In genomic region chr20:4082406-4083102, GRCh38 we compare ENCODE assay signal across 8 cellular contexts.
DNase-seq lines count a peak whose midpoint lies in the region; ATAC-seq and TF ChIP-seq lines count a peak whose summit lies in the region.

No MANE protein-coding gene starts in this region.

- H3K9me3 ChIP-seq in GM23248 (ENCODE audit: low read depth) (no peaks in the 10 kb centered on the region), PC-9 (ENCODE audit: insufficient read depth, low read depth) (no peaks in the 10 kb centered on the region; the same call in 1 of the 2 replicates), right cardiac atrium (ENCODE audit: control insufficient read depth, low read length) (no peaks in the 10 kb centered on the region)

- no peaks in the 10 kb centered on the region for H3K27me3 Mint-ChIP-seq in activated T-helper 17 cell treated with anti-CD3 and anti-CD28 coated beads, Interleukin-2, amount 50 U/mL, for 72 hours

- BruUV-seq in PC-9 (replicated peaks; lab: Mats Ljungman, UMichigan), result no TSS peak

- TF ChIP-seq CTCF in PC-9 (conservative IDR thresholded peaks at IDR 0.05), result no peak

- H2AFZ ChIP-seq in GM23248 (peak overlapping the region; percentile 63; the same call in 1 of the 2 replicates), PC-9 (no peak overlapping the region)

- intact Hi-C loops in PC-9 (cut with micrococcal nuclease; ENCODE audit: unreplicated experiment) (no loop called here), right cardiac atrium (cut with DNase I) (loop anchor here in 3 of 4 donors (5.0 to 10.0 kb wide), 4 partner anchors 65 to 408 kb away; partner anchors contain the start of genes RNF24 (in 2 of the 3) and PANK2 (in 1 of the 3))

- H3K9me2 ChIP-seq in GM23248 (ENCODE audit: insufficient read depth), result no peaks in the 10 kb centered on the region
- H3K9me2 ChIP-seq in PC-9 (ENCODE audit: insufficient read depth), result no peaks in the 10 kb centered on the region

- no peaks in the 10 kb centered on the region for H3K36me3 Mint-ChIP-seq in activated T-helper 17 cell treated with anti-CD3 and anti-CD28 coated beads, Interleukin-2, amount 50 U/mL, for 72 hours (ENCODE audit: low read depth)

- H3K9ac ChIP-seq in GM23248, result peak overlapping the region; percentile 54

- peak; percentile 80 for ATAC-seq in activated T-helper 17 cell treated with anti-CD3 and anti-CD28 coated beads, Interleukin-2, amount 50 U/mL, for 72 hours (replicated peaks)
- ATAC-seq in right cardiac atrium, result peak; percentile 70 to 76

- H3K4me2 ChIP-seq in GM23248 (ENCODE audit: unreplicated experiment) (peak overlapping the region; percentile 53), PC-9 (no peak overlapping the region)

- CTCF ChIA-PET in PC-9 (lab: Charles Lee), result no interaction called here

- peak overlapping the region; percentile 77 for H3K27ac Mint-ChIP-seq in activated T-helper 17 cell treated with anti-CD3 and anti-CD28 coated beads, Interleukin-2, amount 50 U/mL, for 72 hours

- H4K20me1 ChIP-seq in GM23248 (ENCODE audit: insufficient read depth) (no peaks in the 10 kb centered on the region), PC-9 (ENCODE audit: insufficient read depth) (no peaks in the 10 kb centered on the region)

- H3K9me3 Mint-ChIP-seq in activated T-helper 17 cell treated with anti-CD3 and anti-CD28 coated beads, Interleukin-2, amount 50 U/mL, for 72 hours, result peaks cover 3% of the 10 kb centered on the region

- H3F3A ChIP-seq in GM23248 (ENCODE audit: insufficient read depth), result peaks cover 22% of the 10 kb centered on the region
- no peaks in the 10 kb centered on the region; the same call in 1 of the 2 replicates for H3F3A ChIP-seq in PC-9 (ENCODE audit: insufficient read depth, low read depth)

- no peaks in the 10 kb centered on the region for H3K36me3 ChIP-seq in GM23248 (ENCODE audit: low read depth)
- no peaks in the 10 kb centered on the region for H3K36me3 ChIP-seq in PC-9 (ENCODE audit: low read depth)

- H3K79me2 ChIP-seq in GM23248 (ENCODE audit: insufficient read depth), result no peaks in the 10 kb centered on the region
- H3K79me2 ChIP-seq in PC-9 (ENCODE audit: low read depth), result no peaks in the 10 kb centered on the region

- peak overlapping the region; percentile 59 for H3K4me3 Mint-ChIP-seq in activated T-helper 17 cell treated with anti-CD3 and anti-CD28 coated beads, Interleukin-2, amount 50 U/mL, for 72 hours

- peaks cover 37% of the 10 kb centered on the region for H3K4me1 Mint-ChIP-seq in activated T-helper 17 cell treated with anti-CD3 and anti-CD28 coated beads, Interleukin-2, amount 50 U/mL, for 72 hours

- no peaks in the 10 kb centered on the region for H3K27me3 ChIP-seq in GM23248 (replicated peaks; ENCODE audit: insufficient read depth)
- H3K27me3 ChIP-seq in PC-9 (ENCODE audit: insufficient read depth, low read depth), result no peaks in the 10 kb centered on the region
- H3K27me3 ChIP-seq in right cardiac atrium (ENCODE audit: control insufficient read depth, insufficient read depth), result no peaks in the 10 kb centered on the region

- POLR2A ChIA-PET in PC-9 (lab: Charles Lee; ENCODE audit: unreplicated experiment), result no interaction called here

- H3K4me3 ChIP-seq in GM23248, result no peak overlapping the region
- H3K4me3 ChIP-seq in PC-9, result no peak overlapping the region
- H3K4me3 ChIP-seq in right cardiac atrium (ENCODE audit: low read length), result no peak overlapping the region

- in situ Hi-C loops in GM23248 (cut with MboI), result no loop called here

- H3K4me1 ChIP-seq in GM23248 (ENCODE audit: insufficient read depth) (peaks cover 19% of the 10 kb centered on the region), PC-9 (replicated peaks; ENCODE audit: insufficient read depth) (peaks cover 11% of the 10 kb centered on the region; the same call in 1 of the 2 replicates), right cardiac atrium (ENCODE audit: control insufficient read depth, insufficient read depth, low read length) (peaks cover 4% of the 10 kb centered on the region)

- WGBS in GM23248 (ENCODE audit: low coverage in 1 of 2, low lambda C conversion rate in 2 of 2, missing lambda C conversion rate in 2 of 2), 2 experiments, result 42 to 46% methylated on average over 5 to 8 of the region's 8 CpGs
- 33% methylated on average over 6 of the region's 8 CpGs for WGBS in right cardiac atrium

- H3K27ac ChIP-seq in GM23248 (peak overlapping the region; percentile 64), PC-9 (peak overlapping the region; percentile 51), right cardiac atrium (ENCODE audit: low read length) (peak overlapping the region; percentile 88)

- DNase-seq in AML-193 (lab: John Stamatoyannopoulos, UW) (peak; percentile 93 to 97), GM23248 (peak; percentile 60), PC-9 (peak; percentile 37 to 44), right cardiac atrium (peak; percentile 63 to 80 (median 75)), dedifferentiated amniotic fluid mesenchymal stem cell (ENCODE audit: extremely low spot score) (no peak), DMS 273 treated with DMSO at 0.1 percent for 48 hours (lab: John Stamatoyannopoulos, UW) (no peak)
- DNase-seq in stimulated activated CD4-positive, alpha-beta T cell treated with anti-CD3 and anti-CD28 coated beads, Interleukin-2, amount 100 ng/mL, for 24 hours, result peak; percentile 43 to 50

Comparison
In these comparisons a context has a peak if more than half of its experiments do, and no peak if none do; other contexts are left out.
1. DNase-seq: peak in AML-193 (2 of 2), GM23248 (single experiment), PC-9 (2 of 2), right cardiac atrium (3 of 3) and stimulated activated CD4-positive, alpha-beta T cell treated with anti-CD3 and anti-CD28 coated beads, Interleukin-2, amount 100 ng/mL, for 24 hours (2 of 2); none in dedifferentiated amniotic fluid mesenchymal stem cell (single experiment) and DMS 273 treated with DMSO at 0.1 percent for 48 hours (single experiment).
2. Peak in every context shown above with its lines, with median percentiles within 50 percentile points of each other: H3K27ac ChIP-seq.